Comparison of ENCODE assay signal across 8 cellular contexts in genomic region chr7:10973942-10974716, GRCh38. TPM values are rescaled to one million over a fixed set of nuclear protein-coding genes. Genes with fewer than 3 reads are reported as not detected.
DNase-seq lines count a peak whose midpoint lies in the region; ATAC-seq and TF ChIP-seq lines count a peak whose summit lies in the region.

No MANE protein-coding gene starts in this region.

- H3K9me3 Mint-ChIP-seq in activated T-helper 1 cell treated with anti-CD3 and anti-CD28 coated beads, Interleukin-12 subunit alpha, Interleukin-12 subunit beta, Interleukin-2, Interleukin-4 antibody, amounts not matched to agents 30 ng/mL and 10 ng/mL and 1 ng/mL, durations not matched to agents 14 hours and 24 hours and 36 hours: no peaks in the 10 kb centered on the region

- H3K27ac Mint-ChIP-seq in activated T-helper 1 cell treated with anti-CD3 and anti-CD28 coated beads, Interleukin-12 subunit alpha, Interleukin-12 subunit beta, Interleukin-2, Interleukin-4 antibody, amounts not matched to agents 30 ng/mL and 10 ng/mL and 1 ng/mL, durations not matched to agents 14 hours and 24 hours and 36 hours: peak overlapping the region; percentile 90

- peak overlapping the region; percentile 97 for H3K4me3 Mint-ChIP-seq in activated T-helper 1 cell treated with anti-CD3 and anti-CD28 coated beads, Interleukin-12 subunit alpha, Interleukin-12 subunit beta, Interleukin-2, Interleukin-4 antibody, amounts not matched to agents 30 ng/mL and 10 ng/mL and 1 ng/mL, durations not matched to agents 14 hours and 24 hours and 36 hours

- no peaks in the 10 kb centered on the region for H3K27me3 ChIP-seq in gastroesophageal sphincter
- no peaks in the 10 kb centered on the region for H3K27me3 ChIP-seq in neuron (ENCODE audit: insufficient read depth, low read length)

- H3K36me3 Mint-ChIP-seq in activated T-helper 1 cell treated with anti-CD3 and anti-CD28 coated beads, Interleukin-12 subunit alpha, Interleukin-12 subunit beta, Interleukin-2, Interleukin-4 antibody, amounts not matched to agents 30 ng/mL and 10 ng/mL and 1 ng/mL, durations not matched to agents 14 hours and 24 hours and 36 hours (ENCODE audit: low read depth): peaks cover 25% of the 10 kb centered on the region

- TF ChIP-seq CTCF in AG09319 (IDR thresholded peaks at IDR 0.05; ENCODE audit: low read depth, low read length) (no peak), gastroesophageal sphincter (IDR thresholded peaks at IDR 0.05) (no peak)

- TF ChIP-seq EP300 in gastroesophageal sphincter (IDR thresholded peaks at IDR 0.05): no peak

- intact Hi-C loops in activated T-helper 1 cell treated with anti-CD3 and anti-CD28 coated beads, Interleukin-12 subunit alpha, Interleukin-12 subunit beta, Interleukin-2, Interleukin-4 antibody, amounts not matched to agents 30 ng/mL and 10 ng/mL and 1 ng/mL, durations not matched to agents 14 hours and 24 hours and 36 hours (cut with micrococcal nuclease): loop anchor here (1.0 to 5.0 kb wide), 4 partner anchors 34 to 238 kb away; a partner anchor contains a TSS

- peaks cover 3% of the 10 kb centered on the region for H3K27me3 Mint-ChIP-seq in activated T-helper 1 cell treated with anti-CD3 and anti-CD28 coated beads, Interleukin-12 subunit alpha, Interleukin-12 subunit beta, Interleukin-2, Interleukin-4 antibody, amounts not matched to agents 30 ng/mL and 10 ng/mL and 1 ng/mL, durations not matched to agents 14 hours and 24 hours and 36 hours (ENCODE audit: insufficient read depth)

- no peaks in the 10 kb centered on the region for H3K9me3 ChIP-seq in gastroesophageal sphincter
- H3K9me3 ChIP-seq in neuron (ENCODE audit: low read length): peaks cover 4% of the 10 kb centered on the region

- H3K4me1 ChIP-seq in gastroesophageal sphincter: peaks cover 4 to 27% (median 5%) of the 10 kb centered on the region in 3 donors
- peaks cover 15% of the 10 kb centered on the region for H3K4me1 ChIP-seq in neuron (ENCODE audit: insufficient read depth, low read length)

- peak overlapping the region; percentile 35 for H2AFZ ChIP-seq in neuron (ENCODE audit: low read depth, low read length)

- WGBS in gastroesophageal sphincter (ENCODE audit: low coverage in 1 of 2), 2 donors: 0% methylated on average over 7 to 17 of the region's 45 CpGs

- H3K4me1 Mint-ChIP-seq in activated T-helper 1 cell treated with anti-CD3 and anti-CD28 coated beads, Interleukin-12 subunit alpha, Interleukin-12 subunit beta, Interleukin-2, Interleukin-4 antibody, amounts not matched to agents 30 ng/mL and 10 ng/mL and 1 ng/mL, durations not matched to agents 14 hours and 24 hours and 36 hours (ENCODE audit: low read depth): peaks cover 45% of the 10 kb centered on the region

- TF ChIP-seq POLR2A in gastroesophageal sphincter (IDR thresholded peaks at IDR 0.05): no peak

- H3K27ac ChIP-seq in gastroesophageal sphincter: peak overlapping the region; percentile 41 to 88 (median 78)

- DNase-seq in AG09319 (ENCODE audit: extremely low read depth, low read depth): peak; percentile 8
- peak; percentile 47 for DNase-seq in NCI-H2171 treated with DMSO at 0.1 percent for 48 hours (lab: John Stamatoyannopoulos, UW)
- DNase-seq in activated T-helper 1 cell treated with anti-CD3 and anti-CD28 coated beads, Interleukin-12 subunit alpha, Interleukin-12 subunit beta, Interleukin-2, Interleukin-4 antibody, amounts not matched to agents 30 ng/mL and 10 ng/mL and 1 ng/mL, durations not matched to agents 14 hours and 24 hours and 36 hours (ENCODE audit: low spot score): no peak
- DNase-seq in NCI-H2196 treated with DMSO at 0.1 percent for 48 hours (lab: John Stamatoyannopoulos, UW; ENCODE audit: unreplicated experiment): no peak

- H3K36me3 ChIP-seq in gastroesophageal sphincter: no peaks in the 10 kb centered on the region
- H3K36me3 ChIP-seq in neuron (ENCODE audit: insufficient read depth, low read length): peaks cover 27% of the 10 kb centered on the region

- H3K4me3 ChIP-seq in gastroesophageal sphincter: peak overlapping the region; percentile 74 to 87
- H3K4me3 ChIP-seq in neuron (ENCODE audit: low read length): peak overlapping the region; percentile 85

- ATAC-seq in GM18508 (IDR thresholded peaks at IDR 0.05; ENCODE audit: insufficient read depth, unreplicated experiment): peak; percentile 7
- peak; percentile 25 for ATAC-seq in HG02938 (IDR thresholded peaks at IDR 0.05; ENCODE audit: unreplicated experiment)
- ATAC-seq in gastroesophageal sphincter: peak; percentile 27

RNA-seq across cellular contexts. Expression of gene PHF14, which starts 0.5 kb away (rescaled TPM):
- 42.9 and 43.8 TPM in 2 replicates for total RNA-seq in activated T-helper 1 cell treated with anti-CD3 and anti-CD28 coated beads, Interleukin-12 subunit alpha, Interleukin-12 subunit beta, Interleukin-2, Interleukin-4 antibody, amounts not matched to agents 30 ng/mL and 10 ng/mL and 1 ng/mL, durations not matched to agents 14 hours and 24 hours and 36 hours
- 10 to 100 TPM; 25.3 to 52.6 (median 29.1) TPM for total RNA-seq in gastroesophageal sphincter

Comparison
In these comparisons a context has a peak if more than half of its experiments do, and no peak if none do; other contexts are left out.
1. DNase-seq: peak in AG09319 (single experiment) and NCI-H2171 treated with DMSO at 0.1 percent for 48 hours (single experiment); none in activated T-helper 1 cell treated with anti-CD3 and anti-CD28 coated beads, Interleukin-12 subunit alpha, Interleukin-12 subunit beta, Interleukin-2, Interleukin-4 antibody, amounts not matched to agents 30 ng/mL and 10 ng/mL and 1 ng/mL, durations not matched to agents 14 hours and 24 hours and 36 hours (single experiment) and NCI-H2196 treated with DMSO at 0.1 percent for 48 hours (single experiment).
2. Peak in every context shown above with its lines, with median percentiles within 50 percentile points of each other: ATAC-seq.